Comparison of ENCODE assay signal across 8 cellular contexts in the genomic region with DNA sequence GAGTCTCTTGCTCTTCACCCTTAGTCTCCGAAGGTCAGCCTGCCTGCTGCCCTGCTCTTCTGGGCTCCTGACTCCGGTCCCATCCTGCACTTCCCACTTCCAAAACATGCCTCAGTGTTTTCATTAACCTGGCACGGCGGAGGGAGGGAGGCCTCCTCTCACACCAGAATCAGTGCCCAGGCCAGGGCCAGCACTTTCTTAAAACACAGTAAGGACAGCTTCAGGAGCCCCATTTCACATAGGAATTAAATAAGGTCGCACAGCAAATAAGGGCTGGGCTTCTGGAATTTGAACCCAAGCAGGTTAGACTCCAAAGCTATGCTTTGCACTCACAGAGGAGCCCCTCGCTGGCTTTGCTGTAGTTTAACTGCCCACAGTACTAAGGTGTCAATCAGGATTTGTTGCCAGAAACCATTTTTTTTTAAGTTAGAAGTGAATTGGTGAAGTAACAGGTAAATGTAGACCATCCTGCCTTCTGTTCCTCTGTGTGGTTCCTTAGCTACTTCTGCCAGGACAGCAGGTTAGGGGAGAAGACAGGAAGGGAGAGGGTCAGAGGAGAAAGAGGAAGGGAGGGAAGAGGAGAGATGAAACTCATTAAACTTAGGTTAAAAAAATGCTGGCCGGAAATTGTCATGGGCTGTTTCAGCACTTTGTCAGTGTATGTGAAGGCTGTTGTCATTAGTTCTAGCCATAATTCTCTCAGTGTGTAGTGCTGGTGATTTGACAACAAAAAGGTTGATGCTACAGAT. TPM values are rescaled to one million over a fixed set of nuclear protein-coding genes. Genes with fewer than 3 reads are reported as not detected.
A peak's percentile ranks its signal among the peaks of the same experiment; 100 is the strongest.
DNase-seq lines count a peak whose midpoint lies in the region; ATAC-seq, FAIRE-seq and TF ChIP-seq lines count a peak whose summit lies in the region.

No MANE protein-coding gene starts in this region.

- H3K9ac ChIP-seq in K562 (ENCODE audit: insufficient read depth in 1 of 2, low read depth in 2 of 2, low read length in 2 of 2), result no peak overlapping the region
- H3K9ac ChIP-seq in mesenchymal stem cell (ENCODE audit: low read length), result peak overlapping the region; percentile 77

- peaks cover 8 to 16% of the 10 kb centered on the region in 2 experiments; a peak in 4 of 5 replicates for H3K4me1 ChIP-seq in K562 (replicated peaks in 1 of 2; ENCODE audit: control insufficient read depth in 2 of 2, insufficient read depth in 2 of 2, low read length in 2 of 2)
- peaks cover 42% of the 10 kb centered on the region for H3K4me1 ChIP-seq in mesenchymal stem cell (ENCODE audit: control insufficient read depth, insufficient read depth, low read depth, low read length)
- peaks cover 60 to 61% of the 10 kb centered on the region in 2 donors for H3K4me1 ChIP-seq in thyroid gland

- POLR2A ChIA-PET in K562 (lab: Yijun Ruan, JAX), result no interaction called here

- peaks cover 8% of the 10 kb centered on the region; the same call in 1 of the 2 replicates for H4K20me1 ChIP-seq in K562 (replicated peaks; ENCODE audit: control insufficient read depth, insufficient read depth, low read length)

- no peak overlapping the region for H3K27ac Mint-ChIP-seq in activated CD8-positive, alpha-beta memory T cell treated with anti-CD3 and anti-CD28 coated beads, Interleukin-2, amount 10 ng/mL, durations not matched to agents 7 days and 5 days

- H2AK5ac ChIP-seq in mesenchymal stem cell (ENCODE audit: low read length, severe bottlenecking), result no peak overlapping the region

- no peak overlapping the region for H4K8ac ChIP-seq in mesenchymal stem cell (ENCODE audit: low read length)

- H3K9me1 ChIP-seq in K562 (ENCODE audit: control insufficient read depth, insufficient read depth, low read length), result peaks cover 4% of the 10 kb centered on the region

- no peak for TF ChIP-seq EP300 in K562 (IDR thresholded peaks at IDR 0.05; ENCODE audit: low read length)

- TF ChIP-seq RAD21 in K562 (CRISPR knock-in tag; conservative IDR thresholded peaks at IDR 0.05 in 1 of 2, IDR thresholded peaks at IDR 0.05 in 1 of 2), result no peak

- DNase-seq in activated CD8-positive, alpha-beta memory T cell treated with anti-CD3 and anti-CD28 coated beads, Interleukin-2, amount 10 ng/mL, durations not matched to agents 7 days and 5 days, result peak; percentile 18
- no peak for DNase-seq in activated CD8-positive, alpha-beta memory T cell treated with anti-CD3 and anti-CD28 coated beads, Interleukin-2, amount 50 U/mL, for 48 hours
- DNase-seq in K562 (ENCODE audit: extremely low read depth in 1 of 4, low spot score in 3 of 4), result no peak
- DNase-seq in mesenchymal stem cell, result no peak
- peak; percentile 44 to 60 for DNase-seq in thyroid gland
- DNase-seq in cerebellum (ENCODE audit: low spot score), result no peak
- no peak for DNase-seq in NCI-H510A treated with DMSO at 0.1 percent for 48 hours (lab: John Stamatoyannopoulos, UW)

- H3K4ac ChIP-seq in mesenchymal stem cell (ENCODE audit: low read depth in 1 of 2, low read length in 2 of 2), result peak overlapping the region; percentile 20 to 60

- TF ChIP-seq POLR2A in K562 (conservative IDR thresholded peaks at IDR 0.05), result no peak
- TF ChIP-seq POLR2A in thyroid gland (IDR thresholded peaks at IDR 0.05), result peak in 1 of 2 donors; percentile 29

- no peak overlapping the region for H3K14ac ChIP-seq in mesenchymal stem cell (ENCODE audit: low read length in 2 of 2)

- H3K36me3 ChIP-seq in K562 (ENCODE audit: control insufficient read depth, insufficient read depth, low read length) (no peaks in the 10 kb centered on the region), mesenchymal stem cell (ENCODE audit: control insufficient read depth in 1 of 2, insufficient read depth in 2 of 2, low read depth in 1 of 2, low read length in 2 of 2) (peaks cover 2 to 10% of the 10 kb centered on the region in 2 experiments), thyroid gland (no peaks in the 10 kb centered on the region)

- no peak overlapping the region for H2BK5ac ChIP-seq in mesenchymal stem cell (ENCODE audit: low read depth, low read length, poor library complexity, severe bottlenecking)

- no peaks in the 10 kb centered on the region for H3K79me2 ChIP-seq in K562 (ENCODE audit: control insufficient read depth, insufficient read depth, low read length)

- no TSS peak for BruUV-seq in K562 (replicated peaks; lab: Mats Ljungman, UMichigan)

- no peak overlapping the region for H2BK120ac ChIP-seq in mesenchymal stem cell (ENCODE audit: low read depth, low read length)

- peak overlapping the region in 1 of 2 experiments; percentile 79 for H2BK12ac ChIP-seq in mesenchymal stem cell (ENCODE audit: low read length in 2 of 2)

- no peaks in the 10 kb centered on the region for H3K9me3 Mint-ChIP-seq in activated CD8-positive, alpha-beta memory T cell treated with anti-CD3 and anti-CD28 coated beads, Interleukin-2, amount 10 ng/mL, durations not matched to agents 7 days and 5 days (ENCODE audit: low read depth)

- in situ Hi-C loops in K562 (cut with MboI), result no loop called here

- H3K9me3 ChIP-seq in K562 (replicated peaks; ENCODE audit: control insufficient read depth, insufficient read depth, low read depth, low read length), result no peaks in the 10 kb centered on the region
- H3K9me3 ChIP-seq in mesenchymal stem cell (ENCODE audit: control insufficient read depth, low read length), result peaks cover 4% of the 10 kb centered on the region
- no peaks in the 10 kb centered on the region for H3K9me3 ChIP-seq in thyroid gland

- TF ChIP-seq CTCF in K562 (IDR thresholded peaks at IDR 0.05 in 2 of 3, conservative IDR thresholded peaks at IDR 0.05 in 1 of 3; ENCODE audit: insufficient read depth in 2 of 3, low read depth in 1 of 3, low read length in 3 of 3), result no peak
- no peak for TF ChIP-seq CTCF in thyroid gland (IDR thresholded peaks at IDR 0.05)

- intact Hi-C loops in K562 (cut with micrococcal nuclease) (no loop called here), thyroid gland (cut with DNase I) (no loop called here)

- CTCF ChIA-PET in activated CD8-positive, alpha-beta memory T cell treated with anti-CD3 and anti-CD28 coated beads, Interleukin-2, amount 10 ng/mL, durations not matched to agents 7 days and 5 days (lab: Charles Lee), result interaction anchor here (1.3 kb wide), 1 partner anchor 28 kb away, joined by 6 read pairs; no protein-coding TSS in a partner anchor
- CTCF ChIA-PET in K562 (lab: Yijun Ruan, JAX; ENCODE audit: low intra/inter-chr PET ratio), result no interaction called here

- no peaks in the 10 kb centered on the region for H3K27me3 Mint-ChIP-seq in activated CD8-positive, alpha-beta memory T cell treated with anti-CD3 and anti-CD28 coated beads, Interleukin-2, amount 10 ng/mL, durations not matched to agents 7 days and 5 days

- no peak for ATAC-seq in activated CD8-positive, alpha-beta memory T cell treated with anti-CD3 and anti-CD28 coated beads, Interleukin-2, amount 10 ng/mL, durations not matched to agents 7 days and 5 days
- ATAC-seq in K562, result no peak
- ATAC-seq in GM18868 (IDR thresholded peaks at IDR 0.05; ENCODE audit: unreplicated experiment), result no peak

- 35% methylated on average over 7 of the region's 7 CpGs for WGBS in K562 (ENCODE audit: insufficient coverage, low coverage, missing lambda C conversion rate)
- WGBS in mesenchymal stem cell, result 71% methylated on average over 7 of the region's 7 CpGs
- WGBS in thyroid gland, 2 donors, result 30 to 34% methylated on average over 7 of the region's 7 CpGs

- H3K4me3 ChIP-seq in K562 (no peak overlapping the region), mesenchymal stem cell (ENCODE audit: insufficient read depth in 1 of 2, low read depth in 1 of 2, low read length in 2 of 2) (peak overlapping the region in 1 of 2 experiments; percentile 87), thyroid gland (replicated peaks in 1 of 3) (peak overlapping the region in 2 of 3 donors; percentile 46 to 76)

- H3K36me3 Mint-ChIP-seq in activated CD8-positive, alpha-beta memory T cell treated with anti-CD3 and anti-CD28 coated beads, Interleukin-2, amount 10 ng/mL, durations not matched to agents 7 days and 5 days, result peaks cover 9% of the 10 kb centered on the region

- peaks cover 14% of the 10 kb centered on the region for H3K4me1 Mint-ChIP-seq in activated CD8-positive, alpha-beta memory T cell treated with anti-CD3 and anti-CD28 coated beads, Interleukin-2, amount 10 ng/mL, durations not matched to agents 7 days and 5 days

- H3K4me2 ChIP-seq in K562 (ENCODE audit: insufficient read depth, low read length) (no peak overlapping the region), mesenchymal stem cell (ENCODE audit: low read length, poor library complexity, severe bottlenecking) (peak overlapping the region; percentile 85)

- FAIRE-seq in K562 (lab: Jason Lieb, UNC), result peak; percentile 23

- H3K79me1 ChIP-seq in mesenchymal stem cell (replicated peaks; ENCODE audit: low read length, poor library complexity, severe bottlenecking), result peaks cover 36% of the 10 kb centered on the region

- peak overlapping the region; percentile 23 for H4K91ac ChIP-seq in mesenchymal stem cell (ENCODE audit: low read length)

- no peak overlapping the region for H2BK15ac ChIP-seq in mesenchymal stem cell (ENCODE audit: low read depth, poor library complexity, severe bottlenecking)

- H3K27ac ChIP-seq in K562 (ENCODE audit: extremely low read depth, low read depth, low read length), result no peak overlapping the region
- no peak overlapping the region for H3K27ac ChIP-seq in mesenchymal stem cell (ENCODE audit: low read length, poor library complexity, severe bottlenecking)
- peak overlapping the region; percentile 91 to 97 (median 96) for H3K27ac ChIP-seq in thyroid gland

- H3K27me3 ChIP-seq in K562 (ENCODE audit: control insufficient read depth in 2 of 2, insufficient read depth in 2 of 2, low read length in 2 of 2) (peaks cover 13 to 27% of the 10 kb centered on the region in 2 experiments; a peak in 4 of 5 replicates), mesenchymal stem cell (ENCODE audit: control insufficient read depth in 1 of 2, insufficient read depth in 1 of 2, low read length in 2 of 2) (no peaks in the 10 kb centered on the region), thyroid gland (no peaks in the 10 kb centered on the region)

- no peak overlapping the region for H2AFZ ChIP-seq in K562 (ENCODE audit: low read depth, low read length)
- no peak overlapping the region for H2AFZ ChIP-seq in mesenchymal stem cell (ENCODE audit: low read depth, low read length)

- H3K23ac ChIP-seq in mesenchymal stem cell (ENCODE audit: low read length in 2 of 2), result no peak overlapping the region

- H3K18ac ChIP-seq in mesenchymal stem cell (ENCODE audit: low read depth in 1 of 2, low read length in 2 of 2), result peak overlapping the region; percentile 30 to 37

- peak overlapping the region; percentile 25 for H3K4me3 Mint-ChIP-seq in activated CD8-positive, alpha-beta memory T cell treated with anti-CD3 and anti-CD28 coated beads, Interleukin-2, amount 10 ng/mL, durations not matched to agents 7 days and 5 days

RNA-seq across cellular contexts. Expression of a gene that starts 1.1 kb away (rescaled TPM):
- 1 to 10 TPM; 1.2 to 3.1 TPM for total RNA-seq in activated CD8-positive, alpha-beta memory T cell treated with anti-CD3 and anti-CD28 coated beads, Interleukin-2, amount 10 ng/mL, durations not matched to agents 7 days and 5 days
- 0.21 and 0.58 TPM in 2 replicates for total RNA-seq in K562 (2011; cell fraction: chromatin; rRNA removed; ENCODE audit: low replicate concordance)
- 0.17 and 0.66 TPM in 2 replicates for total RNA-seq in K562 (2011; cell fraction: nucleolus; rRNA removed)
- 0.15 and 0.29 TPM in 2 replicates for total RNA-seq in K562 (2011; cell fraction: nucleoplasm; rRNA removed)
- total RNA-seq in K562 (2014; rRNA removed) (0.04 and 0.09 TPM in 2 replicates), K562 (2014; rRNA removed; fragmentation: Illumina TruSeq; extraction: Trizol) (not detected in 2 replicates), K562 (2015; rRNA removed; fragmentation: Illumina TruSeq; extraction: Trizol) (not detected in 2 replicates), K562 (2021) (0.18 and 0.62 TPM in 2 replicates), thyroid gland (100 to 1,000 TPM; 175 to 226 (median 203) TPM), cerebellum (26.5 TPM)
- polyA plus RNA-seq in K562 (2011; rRNA removed) (0.05 and 0.13 TPM in 2 replicates), K562 (2014; fragmentation: Illumina TruSeq; extraction: Trizol) (0.10 TPM in 1 of 2 replicates, not detected in the other), K562 (2014; fragmentation: Nextera tagmentation; extraction: Ambion mirVana) (under 1 TPM in 1 of 2 experiments, not detected in 1; 0.01 TPM), K562 (2014; rRNA removed) (0.13 TPM in 1 of 2 replicates, not detected in the other)
- 0.04 and 0.30 TPM in 2 replicates for polyA plus RNA-seq in K562 (2011; cell fraction: cytosol; rRNA removed)
- polyA plus RNA-seq in K562 (2011; cell fraction: nucleus; rRNA removed), result 0.25 and 0.30 TPM in 2 replicates
- 0.20 and 0.68 TPM in 2 replicates for polyA plus RNA-seq in K562 (2012)
- polyA minus RNA-seq in K562 (2011; rRNA and poly(A)+ RNA removed), result not detected in 2 replicates
- not detected in 2 replicates for polyA minus RNA-seq in K562 (2011; cell fraction: cytosol; rRNA and poly(A)+ RNA removed)
- polyA minus RNA-seq in K562 (2011; cell fraction: nucleus; rRNA and poly(A)+ RNA removed), result not detected in 2 replicates
- 30.8 TPM for polyA plus RNA-seq in mesenchymal stem cell (2013, experiment 1 of 2)
- polyA plus RNA-seq in mesenchymal stem cell (2013, experiment 2 of 2), result 30.3 TPM

RNA-seq across cellular contexts. Expression of a gene that starts 18.0 kb away (rescaled TPM):
- total RNA-seq in activated CD8-positive, alpha-beta memory T cell treated with anti-CD3 and anti-CD28 coated beads, Interleukin-2, amount 10 ng/mL, durations not matched to agents 7 days and 5 days, result under 1 TPM in 1 of 2 experiments, not detected in 1; 0.37 TPM
- 0.32 and 3.0 TPM in 2 replicates for total RNA-seq in K562 (2011; cell fraction: chromatin; rRNA removed; ENCODE audit: low replicate concordance)
- total RNA-seq in K562 (2011; cell fraction: nucleolus; rRNA removed), result 2.4 and 4.7 TPM in 2 replicates
- 1.5 and 2.3 TPM in 2 replicates for total RNA-seq in K562 (2011; cell fraction: nucleoplasm; rRNA removed)
- total RNA-seq in K562 (2014; rRNA removed) (0.33 and 0.54 TPM in 2 replicates), K562 (2014; rRNA removed; fragmentation: Illumina TruSeq; extraction: Trizol) (0.06 and 0.07 TPM in 2 replicates), K562 (2015; rRNA removed; fragmentation: Illumina TruSeq; extraction: Trizol) (0.11 and 0.18 TPM in 2 replicates), K562 (2021) (0.34 and 0.40 TPM in 2 replicates), thyroid gland (100 to 1,000 TPM in 2 of 4 donors, 10 to 100 TPM in 2; 45.1 to 518 (median 182) TPM), cerebellum (9.9 TPM)
- polyA plus RNA-seq in K562 (2011; rRNA removed) (0.42 and 1.1 TPM in 2 replicates), K562 (2014; fragmentation: Illumina TruSeq; extraction: Trizol) (0.19 TPM in 2 replicates), K562 (2014; fragmentation: Nextera tagmentation; extraction: Ambion mirVana) (under 1 TPM in 1 of 2 experiments, not detected in 1; 0.04 TPM), K562 (2014; rRNA removed) (0.21 and 0.26 TPM in 2 replicates)
- polyA plus RNA-seq in K562 (2011; cell fraction: cytosol; rRNA removed), result 1.3 and 1.5 TPM in 2 replicates
- 0.47 and 1.1 TPM in 2 replicates for polyA plus RNA-seq in K562 (2011; cell fraction: nucleus; rRNA removed)
- 0.46 and 1.3 TPM in 2 replicates for polyA plus RNA-seq in K562 (2012)
- polyA minus RNA-seq in K562 (2011; rRNA and poly(A)+ RNA removed), result 0.77 and 1.1 TPM in 2 replicates
- polyA minus RNA-seq in K562 (2011; cell fraction: cytosol; rRNA and poly(A)+ RNA removed), result 0.76 and 1.8 TPM in 2 replicates
- 1.9 and 3.2 TPM in 2 replicates for polyA minus RNA-seq in K562 (2011; cell fraction: nucleus; rRNA and poly(A)+ RNA removed)
- 10.5 TPM for polyA plus RNA-seq in mesenchymal stem cell (2013, experiment 1 of 2)
- 10.5 TPM for polyA plus RNA-seq in mesenchymal stem cell (2013, experiment 2 of 2)

RNA-seq across cellular contexts. Expression of a gene that starts 40.1 kb away (rescaled TPM):
- 10 to 100 TPM; 29.5 to 29.6 TPM for total RNA-seq in activated CD8-positive, alpha-beta memory T cell treated with anti-CD3 and anti-CD28 coated beads, Interleukin-2, amount 10 ng/mL, durations not matched to agents 7 days and 5 days
- 6.0 and 13.6 TPM in 2 replicates for total RNA-seq in K562 (2011; cell fraction: chromatin; rRNA removed; ENCODE audit: low replicate concordance)
- total RNA-seq in K562 (2011; cell fraction: nucleolus; rRNA removed), result 5.3 and 7.1 TPM in 2 replicates
- 9.9 and 11.2 TPM in 2 replicates for total RNA-seq in K562 (2011; cell fraction: nucleoplasm; rRNA removed)
- total RNA-seq in K562 (2014; rRNA removed), result 35.9 and 36.2 TPM in 2 replicates
- total RNA-seq in K562 (2014; rRNA removed; fragmentation: Illumina TruSeq; extraction: Trizol), result 68.4 and 69.4 TPM in 2 replicates
- 47.9 and 48.6 TPM in 2 replicates for total RNA-seq in K562 (2015; rRNA removed; fragmentation: Illumina TruSeq; extraction: Trizol)
- 40.5 and 52.9 TPM in 2 replicates for total RNA-seq in K562 (2021)
- polyA plus RNA-seq in K562 (2011; rRNA removed), result 39.2 and 51.2 TPM in 2 replicates
- 9.3 and 18.6 TPM in 2 replicates for polyA plus RNA-seq in K562 (2011; cell fraction: cytosol; rRNA removed)
- 7.4 and 12.9 TPM in 2 replicates for polyA plus RNA-seq in K562 (2011; cell fraction: nucleus; rRNA removed)
- 38.3 and 41.5 TPM in 2 replicates for polyA plus RNA-seq in K562 (2012)
- 51.3 and 62.2 TPM in 2 replicates for polyA plus RNA-seq in K562 (2014; fragmentation: Illumina TruSeq; extraction: Trizol)
- polyA plus RNA-seq in K562 (2014; fragmentation: Nextera tagmentation; extraction: Ambion mirVana), result 10 to 100 TPM; 92.2 to 98.7 TPM
- polyA plus RNA-seq in K562 (2014; rRNA removed), result 42.4 and 60.4 TPM in 2 replicates
- 19.0 and 19.4 TPM in 2 replicates for polyA minus RNA-seq in K562 (2011; rRNA and poly(A)+ RNA removed)
- 5.3 and 8.3 TPM in 2 replicates for polyA minus RNA-seq in K562 (2011; cell fraction: cytosol; rRNA and poly(A)+ RNA removed)
- polyA minus RNA-seq in K562 (2011; cell fraction: nucleus; rRNA and poly(A)+ RNA removed), result 5.3 and 11.1 TPM in 2 replicates
- 13.5 TPM for polyA plus RNA-seq in mesenchymal stem cell (2013, experiment 1 of 2)
- 14.1 TPM for polyA plus RNA-seq in mesenchymal stem cell (2013, experiment 2 of 2)
- 10 to 100 TPM; 28.5 to 40.3 (median 33.1) TPM for total RNA-seq in thyroid gland
- total RNA-seq in cerebellum, result 34.9 TPM

RNA-seq across cellular contexts. Expression of a gene that starts 49.5 kb away (rescaled TPM):
- total RNA-seq in activated CD8-positive, alpha-beta memory T cell treated with anti-CD3 and anti-CD28 coated beads, Interleukin-2, amount 10 ng/mL, durations not matched to agents 7 days and 5 days, result not detected
- total RNA-seq in K562 (2011; cell fraction: chromatin; rRNA removed; ENCODE audit: low replicate concordance), result not detected in 2 replicates
- not detected in 2 replicates for total RNA-seq in K562 (2011; cell fraction: nucleolus; rRNA removed)
- not detected in 2 replicates for total RNA-seq in K562 (2011; cell fraction: nucleoplasm; rRNA removed)
- total RNA-seq in K562 (2014; rRNA removed), result not detected in 2 replicates
- total RNA-seq in K562 (2014; rRNA removed; fragmentation: Illumina TruSeq; extraction: Trizol), result not detected in 2 replicates
- total RNA-seq in K562 (2015; rRNA removed; fragmentation: Illumina TruSeq; extraction: Trizol), result not detected in 2 replicates
- not detected in 2 replicates for total RNA-seq in K562 (2021)
- polyA plus RNA-seq in K562 (2011; rRNA removed), result not detected in 2 replicates
- not detected in 2 replicates for polyA plus RNA-seq in K562 (2011; cell fraction: cytosol; rRNA removed)
- not detected in 2 replicates for polyA plus RNA-seq in K562 (2011; cell fraction: nucleus; rRNA removed)
- polyA plus RNA-seq in K562 (2012), result not detected in 2 replicates
- not detected in 2 replicates for polyA plus RNA-seq in K562 (2014; fragmentation: Illumina TruSeq; extraction: Trizol)
- not detected for polyA plus RNA-seq in K562 (2014; fragmentation: Nextera tagmentation; extraction: Ambion mirVana)
- polyA plus RNA-seq in K562 (2014; rRNA removed), result not detected in 2 replicates
- not detected in 2 replicates for polyA minus RNA-seq in K562 (2011; rRNA and poly(A)+ RNA removed)
- not detected in 2 replicates for polyA minus RNA-seq in K562 (2011; cell fraction: cytosol; rRNA and poly(A)+ RNA removed)
- not detected in 2 replicates for polyA minus RNA-seq in K562 (2011; cell fraction: nucleus; rRNA and poly(A)+ RNA removed)
- polyA plus RNA-seq in mesenchymal stem cell (2013, experiment 1 of 2), result 0.23 TPM
- polyA plus RNA-seq in mesenchymal stem cell (2013, experiment 2 of 2), result 0.11 TPM
- not detected for total RNA-seq in thyroid gland
- total RNA-seq in cerebellum, result 0.27 TPM

Comparison
In these comparisons a context has a peak if more than half of its experiments do, and no peak if none do; other contexts are left out.
1. DNase-seq: peak in activated CD8-positive, alpha-beta memory T cell treated with anti-CD3 and anti-CD28 coated beads, Interleukin-2, amount 10 ng/mL, durations not matched to agents 7 days and 5 days (single experiment) and thyroid gland (2 of 2); none in activated CD8-positive, alpha-beta memory T cell treated with anti-CD3 and anti-CD28 coated beads, Interleukin-2, amount 50 U/mL, for 48 hours (single experiment), K562 (0 of 4), mesenchymal stem cell (single experiment), cerebellum (single experiment) and NCI-H510A treated with DMSO at 0.1 percent for 48 hours (single experiment).
2. H3K27ac ChIP-seq: peak in thyroid gland (3 of 3); none in K562 (single experiment) and mesenchymal stem cell (single experiment).